11 cellular contexts compared by ENCODE assay signal in the genomic region with DNA sequence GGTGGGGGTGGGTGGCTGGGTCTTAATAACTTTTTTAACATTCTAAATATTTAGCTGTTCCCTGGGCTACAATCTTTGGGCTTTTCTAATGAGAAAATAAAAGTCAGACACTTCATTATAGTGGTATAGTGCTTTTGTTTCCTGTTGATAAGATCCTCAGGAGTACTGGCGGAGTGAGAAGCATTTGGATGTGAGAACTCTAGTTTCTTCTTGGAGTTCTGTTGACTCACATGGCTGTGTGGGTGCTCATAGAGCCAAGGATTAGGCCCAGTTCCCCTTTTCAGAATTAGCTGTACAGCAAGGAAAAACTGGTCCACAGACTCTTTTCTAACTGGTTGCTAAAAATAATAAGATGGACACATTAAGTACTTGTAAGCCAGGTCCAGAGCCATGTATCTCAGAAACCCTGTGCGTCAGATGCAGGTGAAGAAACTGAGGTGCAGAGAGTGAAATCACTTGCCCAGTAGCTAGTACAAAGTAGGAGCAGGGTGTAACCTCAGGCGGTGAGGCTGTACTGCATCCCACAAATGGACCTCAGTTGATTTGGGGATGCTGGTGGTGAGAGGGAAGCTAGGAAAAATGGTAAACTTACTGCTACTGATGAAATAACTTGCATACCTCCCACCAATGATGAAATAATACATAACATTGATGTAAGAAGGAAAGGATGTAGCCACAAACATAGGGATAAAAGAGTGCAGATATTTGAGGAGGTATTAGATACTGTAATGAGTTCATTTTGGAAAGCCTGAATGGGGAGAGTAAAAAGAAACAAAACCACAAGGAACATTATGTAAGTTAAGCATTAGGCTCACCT. TPM values are rescaled to one million over a fixed set of nuclear protein-coding genes. Genes with fewer than 3 reads are reported as not detected.
DNase-seq lines count a peak whose midpoint lies in the region; ATAC-seq and TF ChIP-seq lines count a peak whose summit lies in the region.
"Had no signal": no experiment of that assay in that cellular context is flagged by ENCODE, and none has a peak within 500 bp of the region (broad histone marks: within the 10 kb centered on the region; RNA-seq: fewer than 3 reads in every experiment).

No MANE protein-coding gene starts in this region.

- in situ Hi-C loops in transverse colon (cut with MboI; ENCODE audit: low pct_ligation_motif_present in 1 of 4, low pct_unique_long_range_greater_than_20kb in 1 of 4, low sequenced_read_pairs in 3 of 4), result no loop called here

- no peaks in the 10 kb centered on the region for H3K27me3 ChIP-seq in transverse colon

- H3K27ac Mint-ChIP-seq in activated naive CD4-positive, alpha-beta T cell treated with anti-CD3 and anti-CD28 coated beads, Interleukin-2, amount 10 ng/mL, durations not matched to agents 7 days and 5 days, result peak overlapping the region; percentile 49
- H3K27ac Mint-ChIP-seq in activated B cell treated with CpG ODN at 0.5 μM for 24 hours, result peak overlapping the region; percentile 92

- DNase-seq in activated naive CD4-positive, alpha-beta T cell treated with anti-CD3 and anti-CD28 coated beads, Interleukin-2, amount 10 ng/mL, durations not matched to agents 7 days and 5 days, result no peak
- DNase-seq in activated naive CD4-positive, alpha-beta T cell treated with Interleukin-2 at 50 U/mL for 16 hours, result no peak
- no peak for DNase-seq in activated B cell treated with CpG ODN at 0.5 μM for 24 hours
- DNase-seq in inferior parietal cortex (ENCODE audit: extremely low spot score), result peak; percentile 55
- no peak for DNase-seq in transverse colon
- no peak for DNase-seq in activated CD8-positive, alpha-beta memory T cell treated with anti-CD3 and anti-CD28 coated beads, Interleukin-2, amount 50 U/mL, for 4 hours
- DNase-seq: effector CD4-positive, alpha-beta T cell; NCI-H146 had no signal

- no peaks in the 10 kb centered on the region for H3K9me3 ChIP-seq in transverse colon

- peak overlapping the region; percentile 93 for H3K4me3 Mint-ChIP-seq in activated naive CD4-positive, alpha-beta T cell treated with anti-CD3 and anti-CD28 coated beads, Interleukin-2, amount 10 ng/mL, durations not matched to agents 7 days and 5 days
- peak overlapping the region; percentile 93 for H3K4me3 Mint-ChIP-seq in activated B cell treated with CpG ODN at 0.5 μM for 24 hours

- peaks cover 11% of the 10 kb centered on the region for H3K36me3 Mint-ChIP-seq in activated naive CD4-positive, alpha-beta T cell treated with anti-CD3 and anti-CD28 coated beads, Interleukin-2, amount 10 ng/mL, durations not matched to agents 7 days and 5 days
- H3K36me3 Mint-ChIP-seq in activated B cell treated with CpG ODN at 0.5 μM for 24 hours (ENCODE audit: low read depth), result peaks cover 54% of the 10 kb centered on the region

- POLR2A ChIA-PET in activated B cell treated with CpG ODN at 0.5 μM for 24 hours (lab: Charles Lee), result interaction anchor here (0.6 to 6.2 kb wide), 8 partner anchors 9 to 702 kb away, joined by 3 to 288 read pairs (median 26); partner anchors contain the start of genes EDEM1 and SUMF1

- H3K4me1 ChIP-seq in transverse colon, result peaks cover 0 to 35% (median 14%) of the 10 kb centered on the region in 4 donors

- peaks cover 39% of the 10 kb centered on the region for H3K4me1 Mint-ChIP-seq in activated naive CD4-positive, alpha-beta T cell treated with anti-CD3 and anti-CD28 coated beads, Interleukin-2, amount 10 ng/mL, durations not matched to agents 7 days and 5 days
- peaks cover 61% of the 10 kb centered on the region for H3K4me1 Mint-ChIP-seq in activated B cell treated with CpG ODN at 0.5 μM for 24 hours

- no peaks in the 10 kb centered on the region for H3K9me3 Mint-ChIP-seq in activated naive CD4-positive, alpha-beta T cell treated with anti-CD3 and anti-CD28 coated beads, Interleukin-2, amount 10 ng/mL, durations not matched to agents 7 days and 5 days
- no peaks in the 10 kb centered on the region for H3K9me3 Mint-ChIP-seq in activated B cell treated with CpG ODN at 0.5 μM for 24 hours

- H3K36me3 ChIP-seq in transverse colon, result no peaks in the 10 kb centered on the region

- peak overlapping the region; percentile 83 to 91 (median 90) for H3K27ac ChIP-seq in transverse colon
- H3K27ac ChIP-seq: C4-2B had no signal

- WGBS in transverse colon (ENCODE audit: low coverage in 1 of 2), 2 donors, result 65 to 70% methylated on average over 2 to 3 of the region's 3 CpGs

- intact Hi-C loops in activated B cell treated with CpG ODN at 0.5 μM for 24 hours (cut with micrococcal nuclease), result loop anchor here (2.0 to 10.0 kb wide), 2 partner anchors 145 to 489 kb away; no protein-coding TSS in a partner anchor
- intact Hi-C loops in transverse colon (cut with DNase I; ENCODE audit: low total_unique reads), result no loop called here

- TF ChIP-seq CTCF in activated B cell treated with CpG ODN at 0.5 μM for 24 hours (IDR thresholded peaks at IDR 0.05), result no peak
- TF ChIP-seq CTCF in transverse colon (IDR thresholded peaks at IDR 0.05), result no peak

- no peak for TF ChIP-seq POLR2A in transverse colon (IDR thresholded peaks at IDR 0.05)

- H3K27me3 Mint-ChIP-seq in activated naive CD4-positive, alpha-beta T cell treated with anti-CD3 and anti-CD28 coated beads, Interleukin-2, amount 10 ng/mL, durations not matched to agents 7 days and 5 days, result peaks cover 22% of the 10 kb centered on the region
- no peaks in the 10 kb centered on the region for H3K27me3 Mint-ChIP-seq in activated B cell treated with CpG ODN at 0.5 μM for 24 hours

- TF ChIP-seq EP300 in transverse colon (IDR thresholded peaks at IDR 0.05; ENCODE audit: low read depth), result no peak

- ATAC-seq in activated B cell treated with CpG ODN at 0.5 μM for 24 hours (ENCODE audit: low read depth) (no peak), HG02678 (IDR thresholded peaks at IDR 0.05; ENCODE audit: unreplicated experiment) (no peak), GM21528 (IDR thresholded peaks at IDR 0.05; ENCODE audit: low FRiP score, unreplicated experiment) (no peak)

- CTCF ChIA-PET in activated naive CD4-positive, alpha-beta T cell treated with anti-CD3 and anti-CD28 coated beads, Interleukin-2, amount 10 ng/mL, durations not matched to agents 7 days and 5 days (lab: Charles Lee), result interaction anchor here (0.7 to 4.5 kb wide), 10 partner anchors 9 to 145 kb away, joined by 3 to 24 read pairs (median 4); no protein-coding TSS in a partner anchor
- CTCF ChIA-PET in activated B cell treated with CpG ODN at 0.5 μM for 24 hours (lab: Charles Lee), result interaction anchor here (1.2 to 3.7 kb wide), 3 partner anchors 9 to 22 kb away, joined by 9 to 14 read pairs (median 9); no protein-coding TSS in a partner anchor

- peak overlapping the region in 1 of 4 donors; percentile 72 for H3K4me3 ChIP-seq in transverse colon

RNA-seq across cellular contexts. Expression of gene ITPR1, which starts 2.4 kb away (rescaled TPM):
- 116 and 143 TPM in 2 replicates for total RNA-seq in activated B cell treated with CpG ODN at 0.5 μM for 24 hours
- 10 to 100 TPM; 15.3 to 50.2 (median 28.7) TPM for total RNA-seq in transverse colon

RNA-seq across cellular contexts. Expression of gene SUMF1, which starts 28.4 kb away (rescaled TPM):
- total RNA-seq in activated B cell treated with CpG ODN at 0.5 μM for 24 hours, result 18.4 and 20.7 TPM in 2 replicates
- 10 to 100 TPM; 25.1 to 70.5 (median 65.3) TPM for total RNA-seq in transverse colon
